Comparison of ENCODE assay signal across 1 cellular context in the genomic region with DNA sequence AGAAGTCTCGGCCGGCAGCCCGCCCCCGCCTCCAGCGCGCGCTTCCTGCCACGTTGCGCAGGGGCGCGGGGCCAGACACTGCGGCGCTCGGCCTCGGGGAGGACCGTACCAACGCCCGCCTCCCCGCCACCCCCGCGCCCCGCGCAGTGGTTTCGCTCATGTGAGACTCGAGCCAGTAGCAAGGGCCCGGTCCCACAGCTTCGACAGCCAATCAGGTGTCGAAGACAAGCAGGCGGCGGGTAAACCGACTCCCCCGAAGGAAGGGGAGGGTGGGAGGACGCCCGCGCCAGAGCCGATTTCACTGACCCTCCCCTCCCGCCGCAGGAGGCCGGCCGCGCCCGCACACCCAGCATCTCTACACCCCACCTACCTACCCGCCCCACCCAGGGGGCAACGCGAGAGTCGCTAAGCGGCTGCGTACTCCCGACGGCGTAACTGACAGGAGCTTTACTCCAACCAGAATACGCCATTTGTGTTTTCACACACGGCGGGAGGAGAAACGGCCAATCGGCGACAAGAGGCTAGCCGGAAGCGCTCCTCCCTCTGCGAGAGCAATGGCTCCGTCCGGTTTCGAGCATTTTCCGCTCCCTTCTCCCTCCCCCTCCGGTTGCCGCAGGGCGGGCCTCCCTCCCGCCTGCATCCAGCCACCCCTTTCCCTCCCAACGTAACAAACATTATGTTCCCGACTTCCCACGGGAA.
TF ChIP-seq lines count a peak whose summit lies in the region.

No MANE protein-coding gene starts in this region.

TF ChIP-seq in K562, 482 proteins besides CTCF, POLR2A, EP300 and RAD21 (continued from another document and continues in another):
- TF ChIP-seq, protein P1, sequence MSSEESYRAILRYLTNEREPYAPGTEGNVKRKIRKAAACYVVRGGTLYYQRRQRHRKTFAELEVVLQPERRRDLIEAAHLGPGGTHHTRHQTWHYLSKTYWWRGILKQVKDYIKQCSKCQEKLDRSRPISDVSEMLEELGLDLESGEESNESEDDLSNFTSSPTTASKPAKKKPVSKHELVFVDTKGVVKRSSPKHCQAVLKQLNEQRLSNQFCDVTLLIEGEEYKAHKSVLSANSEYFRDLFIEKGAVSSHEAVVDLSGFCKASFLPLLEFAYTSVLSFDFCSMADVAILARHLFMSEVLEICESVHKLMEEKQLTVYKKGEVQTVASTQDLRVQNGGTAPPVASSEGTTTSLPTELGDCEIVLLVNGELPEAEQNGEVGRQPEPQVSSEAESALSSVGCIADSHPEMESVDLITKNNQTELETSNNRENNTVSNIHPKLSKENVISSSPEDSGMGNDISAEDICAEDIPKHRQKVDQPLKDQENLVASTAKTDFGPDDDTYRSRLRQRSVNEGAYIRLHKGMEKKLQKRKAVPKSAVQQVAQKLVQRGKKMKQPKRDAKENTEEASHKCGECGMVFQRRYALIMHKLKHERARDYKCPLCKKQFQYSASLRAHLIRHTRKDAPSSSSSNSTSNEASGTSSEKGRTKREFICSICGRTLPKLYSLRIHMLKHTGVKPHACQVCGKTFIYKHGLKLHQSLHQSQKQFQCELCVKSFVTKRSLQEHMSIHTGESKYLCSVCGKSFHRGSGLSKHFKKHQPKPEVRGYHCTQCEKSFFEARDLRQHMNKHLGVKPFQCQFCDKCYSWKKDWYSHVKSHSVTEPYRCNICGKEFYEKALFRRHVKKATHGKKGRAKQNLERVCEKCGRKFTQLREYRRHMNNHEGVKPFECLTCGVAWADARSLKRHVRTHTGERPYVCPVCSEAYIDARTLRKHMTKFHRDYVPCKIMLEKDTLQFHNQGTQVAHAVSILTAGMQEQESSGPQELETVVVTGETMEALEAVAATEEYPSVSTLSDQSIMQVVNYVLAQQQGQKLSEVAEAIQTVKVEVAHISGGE (CRISPR knock-in tag; IDR thresholded peaks at IDR 0.05): 0 out of 6 replicates have a peak, but pooled peaks of 1 of the 3 experiments have one; percentile 52
- TF ChIP-seq ZNF174 (CRISPR knock-in tag; IDR thresholded peaks at IDR 0.05) (no peak), ARID2 (IDR thresholded peaks at IDR 0.05) (no peak), RBM34 (IDR thresholded peaks at IDR 0.05; ENCODE audit: borderline replicate concordance, insufficient read depth, low read length) (no peak), ZNF184 (CRISPR knock-in tag; IDR thresholded peaks at IDR 0.05) (no peak), NUFIP1 (IDR thresholded peaks at IDR 0.05; ENCODE audit: partially characterized antibody) (peak; percentile 91), MLX (CRISPR knock-in tag; conservative IDR thresholded peaks at IDR 0.05) (peak in 1 of 2 experiments; percentile 58; a peak in 1 of 4 replicates), FOS (IDR thresholded peaks at IDR 0.05; ENCODE audit: extremely low read depth, insufficient read length) (peak; percentile 93), ZNF239 (CRISPR knock-in tag; IDR thresholded peaks at IDR 0.05) (no peak), TOE1 (IDR thresholded peaks at IDR 0.05; ENCODE audit: borderline replicate concordance) (peak; percentile 67), TOE1 (CRISPR knock-in tag; IDR thresholded peaks at IDR 0.05; ENCODE audit: borderline replicate concordance, low read depth) (0 out of 2 replicates have a peak, but pooled peaks have one; percentile 32), ZNF140 (CRISPR knock-in tag; IDR thresholded peaks at IDR 0.05) (no peak), FOXA3 (CRISPR knock-in tag; conservative IDR thresholded peaks at IDR 0.05 in 1 of 2, IDR thresholded peaks at IDR 0.05 in 1 of 2) (peak in 1 of 2 experiments; percentile 84; a peak in 2 of 4 replicates), CBX5 (IDR thresholded peaks at IDR 0.05; ENCODE audit: borderline replicate concordance, low read depth) (no peak; the same call in 1 of the 2 replicates), OTX1 (CRISPR knock-in tag; IDR thresholded peaks at IDR 0.05) (peak; percentile 97), RBM25 (IDR thresholded peaks at IDR 0.05; ENCODE audit: low read depth, low read length, severe bottlenecking) (peak; percentile 21), POLR3G (IDR thresholded peaks at IDR 0.05; ENCODE audit: extremely low read depth, insufficient read length, insufficient replicate concordance) (no peak), FOXO4 (CRISPR knock-in tag; IDR thresholded peaks at IDR 0.05) (no peak; the same call in none of the 2 replicates), CUX1 (CRISPR knock-in tag; IDR thresholded peaks at IDR 0.05) (no peak), RERE (CRISPR knock-in tag; IDR thresholded peaks at IDR 0.05; ENCODE audit: borderline replicate concordance) (peak; percentile 22; the same call in 1 of the 2 replicates)
- TF ChIP-seq, protein P2, sequence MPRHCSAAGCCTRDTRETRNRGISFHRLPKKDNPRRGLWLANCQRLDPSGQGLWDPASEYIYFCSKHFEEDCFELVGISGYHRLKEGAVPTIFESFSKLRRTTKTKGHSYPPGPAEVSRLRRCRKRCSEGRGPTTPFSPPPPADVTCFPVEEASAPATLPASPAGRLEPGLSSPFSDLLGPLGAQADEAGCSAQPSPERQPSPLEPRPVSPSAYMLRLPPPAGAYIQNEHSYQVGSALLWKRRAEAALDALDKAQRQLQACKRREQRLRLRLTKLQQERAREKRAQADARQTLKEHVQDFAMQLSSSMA (CRISPR knock-in tag; IDR thresholded peaks at IDR 0.05): no peak
- TF ChIP-seq, protein P3, sequence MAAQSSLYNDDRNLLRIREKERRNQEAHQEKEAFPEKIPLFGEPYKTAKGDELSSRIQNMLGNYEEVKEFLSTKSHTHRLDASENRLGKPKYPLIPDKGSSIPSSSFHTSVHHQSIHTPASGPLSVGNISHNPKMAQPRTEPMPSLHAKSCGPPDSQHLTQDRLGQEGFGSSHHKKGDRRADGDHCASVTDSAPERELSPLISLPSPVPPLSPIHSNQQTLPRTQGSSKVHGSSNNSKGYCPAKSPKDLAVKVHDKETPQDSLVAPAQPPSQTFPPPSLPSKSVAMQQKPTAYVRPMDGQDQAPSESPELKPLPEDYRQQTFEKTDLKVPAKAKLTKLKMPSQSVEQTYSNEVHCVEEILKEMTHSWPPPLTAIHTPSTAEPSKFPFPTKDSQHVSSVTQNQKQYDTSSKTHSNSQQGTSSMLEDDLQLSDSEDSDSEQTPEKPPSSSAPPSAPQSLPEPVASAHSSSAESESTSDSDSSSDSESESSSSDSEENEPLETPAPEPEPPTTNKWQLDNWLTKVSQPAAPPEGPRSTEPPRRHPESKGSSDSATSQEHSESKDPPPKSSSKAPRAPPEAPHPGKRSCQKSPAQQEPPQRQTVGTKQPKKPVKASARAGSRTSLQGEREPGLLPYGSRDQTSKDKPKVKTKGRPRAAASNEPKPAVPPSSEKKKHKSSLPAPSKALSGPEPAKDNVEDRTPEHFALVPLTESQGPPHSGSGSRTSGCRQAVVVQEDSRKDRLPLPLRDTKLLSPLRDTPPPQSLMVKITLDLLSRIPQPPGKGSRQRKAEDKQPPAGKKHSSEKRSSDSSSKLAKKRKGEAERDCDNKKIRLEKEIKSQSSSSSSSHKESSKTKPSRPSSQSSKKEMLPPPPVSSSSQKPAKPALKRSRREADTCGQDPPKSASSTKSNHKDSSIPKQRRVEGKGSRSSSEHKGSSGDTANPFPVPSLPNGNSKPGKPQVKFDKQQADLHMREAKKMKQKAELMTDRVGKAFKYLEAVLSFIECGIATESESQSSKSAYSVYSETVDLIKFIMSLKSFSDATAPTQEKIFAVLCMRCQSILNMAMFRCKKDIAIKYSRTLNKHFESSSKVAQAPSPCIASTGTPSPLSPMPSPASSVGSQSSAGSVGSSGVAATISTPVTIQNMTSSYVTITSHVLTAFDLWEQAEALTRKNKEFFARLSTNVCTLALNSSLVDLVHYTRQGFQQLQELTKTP (IDR thresholded peaks at IDR 0.05; ENCODE audit: low read depth in 1 of 2, partially characterized antibody in 2 of 2): peak in 1 of 2 experiments; percentile 88
- TF ChIP-seq, protein P4, sequence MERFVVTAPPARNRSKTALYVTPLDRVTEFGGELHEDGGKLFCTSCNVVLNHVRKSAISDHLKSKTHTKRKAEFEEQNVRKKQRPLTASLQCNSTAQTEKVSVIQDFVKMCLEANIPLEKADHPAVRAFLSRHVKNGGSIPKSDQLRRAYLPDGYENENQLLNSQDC (CRISPR knock-in tag; IDR thresholded peaks at IDR 0.05): peak; percentile 61; the same call in 1 of the 2 replicates
- TF ChIP-seq, protein P5, sequence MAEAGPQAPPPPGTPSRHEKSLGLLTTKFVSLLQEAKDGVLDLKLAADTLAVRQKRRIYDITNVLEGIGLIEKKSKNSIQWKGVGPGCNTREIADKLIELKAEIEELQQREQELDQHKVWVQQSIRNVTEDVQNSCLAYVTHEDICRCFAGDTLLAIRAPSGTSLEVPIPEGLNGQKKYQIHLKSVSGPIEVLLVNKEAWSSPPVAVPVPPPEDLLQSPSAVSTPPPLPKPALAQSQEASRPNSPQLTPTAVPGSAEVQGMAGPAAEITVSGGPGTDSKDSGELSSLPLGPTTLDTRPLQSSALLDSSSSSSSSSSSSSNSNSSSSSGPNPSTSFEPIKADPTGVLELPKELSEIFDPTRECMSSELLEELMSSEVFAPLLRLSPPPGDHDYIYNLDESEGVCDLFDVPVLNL (CRISPR knock-in tag; IDR thresholded peaks at IDR 0.05; ENCODE audit: low read depth): peak; percentile 97
- TF ChIP-seq, protein P6, sequence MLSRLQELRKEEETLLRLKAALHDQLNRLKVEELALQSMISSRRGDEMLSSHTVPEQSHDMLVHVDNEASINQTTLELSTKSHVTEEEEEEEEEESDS (CRISPR knock-in tag; IDR thresholded peaks at IDR 0.05): no peak
